ENCODE assay signal across 19 cellular contexts in genomic region chr7:23117841-23118240, GRCh38. TPM values are rescaled to one million over a fixed set of nuclear protein-coding genes. Genes with fewer than 3 reads are reported as not detected.
A peak's percentile ranks its signal among the peaks of the same experiment; 100 is the strongest.
DNase-seq lines count a peak whose midpoint lies in the region; ATAC-seq, FAIRE-seq and TF ChIP-seq lines count a peak whose summit lies in the region.
"Had no signal": no experiment of that assay in that cellular context is flagged by ENCODE, and none has a peak within 500 bp of the region (broad histone marks: within the 10 kb centered on the region; RNA-seq: fewer than 3 reads in every experiment).

No MANE protein-coding gene starts in this region.

- H3K4me3 ChIP-seq in HUES48 (ENCODE audit: low read depth, low read length) (no peak overlapping the region), astrocyte (ENCODE audit: insufficient read depth, low read depth, low read length) (no peak overlapping the region), right atrium auricular region (no peak overlapping the region)
- H3K4me3 ChIP-seq: sigmoid colon, vagina had no signal

- peaks cover 49% of the 10 kb centered on the region for H4K20me1 ChIP-seq in astrocyte (ENCODE audit: insufficient read depth, low read length)

- TF ChIP-seq CTCF in astrocyte (IDR thresholded peaks at IDR 0.05; ENCODE audit: insufficient read depth, low read depth, low read length) (no peak), right atrium auricular region (IDR thresholded peaks at IDR 0.05) (no peak)

- H3K27me3 Mint-ChIP-seq in astrocyte (ENCODE audit: low read depth, unreplicated experiment) = no peaks in the 10 kb centered on the region
- H3K27me3 Mint-ChIP-seq: activated naive CD4-positive, alpha-beta T cell treated with anti-CD3 and anti-CD28 coated beads, Interleukin-2, amount 50 U/mL, for 24 hours; CD4-positive, alpha-beta T cell had no signal

- H3K9me3 ChIP-seq in HUES48 (ENCODE audit: control insufficient read depth, insufficient read depth, low read length) = no peaks in the 10 kb centered on the region
- no peaks in the 10 kb centered on the region for H3K9me3 ChIP-seq in astrocyte (ENCODE audit: insufficient read depth, low read depth, low read length)
- H3K9me3 ChIP-seq in right atrium auricular region = no peaks in the 10 kb centered on the region
- H3K9me3 ChIP-seq: sigmoid colon, vagina had no signal

- H3K27ac ChIP-seq in HUES48 (ENCODE audit: low read depth, low read length) = peak overlapping the region; percentile 31
- H3K27ac ChIP-seq in astrocyte (ENCODE audit: low read depth, low read length) = no peak overlapping the region
- peak overlapping the region; percentile 67 to 75 for H3K27ac ChIP-seq in right atrium auricular region
- H3K27ac ChIP-seq: sigmoid colon, vagina had no signal

- H3K9ac ChIP-seq in HUES48 (ENCODE audit: low read depth, low read length) = no peak overlapping the region
- H3K9ac ChIP-seq in astrocyte (ENCODE audit: low read length) = no peak overlapping the region

- H3K4me2 ChIP-seq in astrocyte (ENCODE audit: low read length) = no peak overlapping the region

- no peak for ATAC-seq in GM21529 (IDR thresholded peaks at IDR 0.05; ENCODE audit: unreplicated experiment)
- ATAC-seq: Panc1 had no signal

- H2AFZ ChIP-seq in astrocyte (ENCODE audit: low read depth, low read length) = no peak overlapping the region

- H3K36me3 Mint-ChIP-seq in astrocyte (ENCODE audit: low read depth, unreplicated experiment) = peaks cover 3% of the 10 kb centered on the region

- H3K4me1 Mint-ChIP-seq in astrocyte (ENCODE audit: low read depth, unreplicated experiment) = peaks cover 26% of the 10 kb centered on the region

- no peak overlapping the region for H3K27ac Mint-ChIP-seq in astrocyte (ENCODE audit: unreplicated experiment)
- H3K27ac Mint-ChIP-seq: CD4-positive, alpha-beta T cell had no signal

- H3K4me3 Mint-ChIP-seq in astrocyte (ENCODE audit: unreplicated experiment) = no peak overlapping the region
- H3K4me3 Mint-ChIP-seq: activated naive CD4-positive, alpha-beta T cell treated with anti-CD3 and anti-CD28 coated beads, Interleukin-2, amount 50 U/mL, for 24 hours; CD4-positive, alpha-beta T cell had no signal

- H3K9me3 Mint-ChIP-seq in astrocyte (ENCODE audit: unreplicated experiment) = no peaks in the 10 kb centered on the region
- H3K9me3 Mint-ChIP-seq: activated naive CD4-positive, alpha-beta T cell treated with anti-CD3 and anti-CD28 coated beads, Interleukin-2, amount 50 U/mL, for 24 hours; CD4-positive, alpha-beta T cell had no signal

- peaks cover 51% of the 10 kb centered on the region for H3K4me1 ChIP-seq in HUES48 (ENCODE audit: control insufficient read depth, insufficient read depth, low read length)
- H3K4me1 ChIP-seq in astrocyte (ENCODE audit: insufficient read depth, low read length) = no peaks in the 10 kb centered on the region
- H3K4me1 ChIP-seq in right atrium auricular region = peaks cover 0 to 37% of the 10 kb centered on the region in 2 donors

- H3K27me3 ChIP-seq in HUES48 (ENCODE audit: control insufficient read depth, insufficient read depth, low read length) (no peaks in the 10 kb centered on the region), astrocyte (ENCODE audit: insufficient read depth, low read length) (no peaks in the 10 kb centered on the region), right atrium auricular region (no peaks in the 10 kb centered on the region)
- H3K27me3 ChIP-seq: sigmoid colon, vagina had no signal

- peak; percentile 41 for DNase-seq in D341Med (ENCODE audit: low spot score)
- DNase-seq in astrocyte (ENCODE audit: low read depth) = no peak
- DNase-seq in right atrium auricular region (ENCODE audit: low spot score) = no peak
- no peak for DNase-seq in middle frontal gyrus (ENCODE audit: extremely low spot score, low spot score)
- DNase-seq in SIG-M5 (lab: John Stamatoyannopoulos, UW) = no peak
- DNase-seq in SK-N-DZ (ENCODE audit: low spot score) = no peak
- DNase-seq: activated CD4-positive, alpha-beta T cell treated with anti-CD3 and anti-CD28 coated beads, Interleukin-2, amount 50 U/mL, for 4 hours; activated T-cell treated with anti-CD3 and anti-CD28 coated beads, Interleukin-2, amount 50 U/mL, for 1 hour; CD4-positive, alpha-beta T cell; hypothalamus; kidney glomerular epithelial cell; midbrain; sigmoid colon had no signal

- peaks cover 52% of the 10 kb centered on the region for H3K79me2 ChIP-seq in astrocyte (ENCODE audit: insufficient read depth, low read length)

- peaks cover 5% of the 10 kb centered on the region; the same call in 1 of the 2 replicates for H3K36me3 ChIP-seq in HUES48 (ENCODE audit: control insufficient read depth, insufficient read depth, low read length)
- H3K36me3 ChIP-seq in astrocyte (ENCODE audit: insufficient read depth, low read length) = no peaks in the 10 kb centered on the region
- H3K36me3 ChIP-seq in right atrium auricular region = no peaks in the 10 kb centered on the region
- H3K36me3 ChIP-seq: sigmoid colon, vagina had no signal

- peak; percentile 80 for FAIRE-seq in astrocyte (lab: Jason Lieb, UNC)
- FAIRE-seq: GM18507 had no signal

RNA-seq across cellular contexts. Expression of gene KLHL7, which starts 12.3 kb away (rescaled TPM):
- 34.6 and 38.7 TPM in 2 replicates for total RNA-seq in astrocyte
- total RNA-seq in right atrium auricular region = 10 to 100 TPM; 37.3 to 87.6 TPM
- 57.2 and 139 TPM in 2 replicates for polyA plus RNA-seq in SK-N-DZ (2014; cell fraction: cytosol; rRNA removed)
- polyA plus RNA-seq in SK-N-DZ (2014; cell fraction: nucleus; rRNA removed) = 30.7 and 37.6 TPM in 2 replicates
